Comparison of ENCODE assay signal across 23 cellular contexts in genomic region chr14:36022765-36023415, GRCh38.
DNase-seq lines count a peak whose midpoint lies in the region; ATAC-seq, FAIRE-seq and TF ChIP-seq lines count a peak whose summit lies in the region.
"Had no signal": no experiment of that assay in that cellular context is flagged by ENCODE, and none has a peak within 500 bp of the region (broad histone marks: within the 10 kb centered on the region; RNA-seq: fewer than 3 reads in every experiment).

No MANE protein-coding gene starts in this region.

- DNase-seq in A673 (ENCODE audit: low spot score) (peak; percentile 21), RWPE2 (ENCODE audit: low spot score) (no peak), HepG2 (ENCODE audit: low spot score) (no peak), GM13977 (ENCODE audit: low spot score) (no peak), Right ventricle myocardium superior (no peak)
- DNase-seq: activated CD4-positive, alpha-beta T cell treated with anti-CD3 and anti-CD28 coated beads, Interleukin-2, amount 10 ng/mL, durations not matched to agents 24 days and 14 days; gastrocnemius medialis; Kasumi-1; NCI-H1048; NCI-H2227 treated with DMSO at 0.1 percent for 48 hours; psoas muscle; RPMI8226; stimulated activated CD4-positive, alpha-beta T cell treated with anti-CD3 and anti-CD28 coated beads, Interleukin-4, amount 100 ng/mL, for 24 hours; stomach had no signal

- intact Hi-C loops in A673 (cut with micrococcal nuclease; ENCODE audit: unreplicated experiment) (no loop called here), HepG2 (cut with micrococcal nuclease; ENCODE audit: unreplicated experiment) (no loop called here), Right ventricle myocardium superior (cut with DNase I) (no loop called here)

- H4K20me1 ChIP-seq in HepG2 (ENCODE audit: insufficient read depth, low read length): no peaks in the 10 kb centered on the region

- POLR2A ChIA-PET in A673 (lab: Charles Lee; ENCODE audit: low non-redundant PET) (no interaction called here), HepG2 (lab: Yijun Ruan, JAX) (no interaction called here)

- CTCF ChIA-PET in A673 (lab: Charles Lee) (no interaction called here), HepG2 (lab: Yijun Ruan, JAX; ENCODE audit: low intra/inter-chr PET ratio, low total read pairs) (no interaction called here)

- H2AFZ ChIP-seq in HepG2 (ENCODE audit: low read length): no peak overlapping the region

- FAIRE-seq in HepG2 (lab: Jason Lieb, UNC): no peak
- FAIRE-seq: A549 had no signal

- 2% methylated on average over 8 of the region's 8 CpGs for WGBS in HepG2 (ENCODE audit: low lambda C conversion rate)

- BruUV-seq in A673 (replicated peaks; lab: Mats Ljungman, UMichigan): no TSS peak
- no TSS peak for BruUV-seq in HepG2 (replicated peaks; lab: Mats Ljungman, UMichigan)

- H3K36me3 ChIP-seq in A673 (ENCODE audit: insufficient read depth, low read length, poor library complexity, severe bottlenecking) (no peaks in the 10 kb centered on the region), RWPE2 (ENCODE audit: low read depth) (no peaks in the 10 kb centered on the region), HepG2 (replicated peaks in 1 of 2; ENCODE audit: control insufficient read depth in 1 of 2, insufficient read depth in 2 of 2, low read length in 2 of 2) (no peaks in the 10 kb centered on the region)
- H3K36me3 ChIP-seq: cardiac muscle cell, gastrocnemius medialis, stomach had no signal

- H3K9me3 ChIP-seq in A673 (ENCODE audit: low read depth, low read length, poor library complexity, severe bottlenecking) (no peaks in the 10 kb centered on the region), RWPE2 (ENCODE audit: severe bottlenecking) (no peaks in the 10 kb centered on the region), HepG2 (ENCODE audit: low read length) (no peaks in the 10 kb centered on the region)
- H3K9me3 ChIP-seq: A549, gastrocnemius medialis, psoas muscle, stomach had no signal

- TF ChIP-seq EP300 in HepG2 (IDR thresholded peaks at IDR 0.05; ENCODE audit: low read depth in 2 of 2, low read length in 2 of 2) (no peak), HepG2 (CRISPR knock-in tag; IDR thresholded peaks at IDR 0.05; ENCODE audit: borderline replicate concordance) (no peak)

- no peak for TF ChIP-seq POLR2A in HepG2 (IDR thresholded peaks at IDR 0.05; ENCODE audit: insufficient read depth in 1 of 2, low read depth in 2 of 2, low read length in 2 of 2)

- in situ Hi-C loops in HepG2 (cut with HindIII; ENCODE audit: extremely low pct_ligation_motif_present, low pct_unique_long_range_greater_than_20kb): no loop called here
- in situ Hi-C loops in GM13977 (cut with MboI; ENCODE audit: low pct_unique_long_range_greater_than_20kb, low sequenced_read_pairs, unreplicated experiment): no loop called here

- H3K9ac ChIP-seq in HepG2 (ENCODE audit: insufficient read depth, low read depth, low read length): no peak overlapping the region

- no peak overlapping the region for H3K4me2 ChIP-seq in HepG2 (ENCODE audit: low read depth, low read length)
- H3K4me2 ChIP-seq: A549 had no signal

- TF ChIP-seq CTCF in A673 (conservative IDR thresholded peaks at IDR 0.05; ENCODE audit: low read depth, low read length): no peak
- TF ChIP-seq CTCF in RWPE2 (IDR thresholded peaks at IDR 0.05; ENCODE audit: poor library complexity, severe bottlenecking): no peak
- TF ChIP-seq CTCF in HepG2 (CRISPR knock-in tag; IDR thresholded peaks at IDR 0.05): no peak
- TF ChIP-seq CTCF in GM13977 (IDR thresholded peaks at IDR 0.05; ENCODE audit: extremely low read depth, insufficient read depth, missing control alignments): no peak

- H3K27ac ChIP-seq in A673 (ENCODE audit: low read depth, low read length, poor library complexity, severe bottlenecking) (no peak overlapping the region), RWPE2 (ENCODE audit: poor library complexity, severe bottlenecking) (no peak overlapping the region), HepG2 (ENCODE audit: extremely low read length, insufficient read depth, low read length) (no peak overlapping the region)
- H3K27ac ChIP-seq: A549, C4-2B, cardiac muscle cell, gastrocnemius medialis, psoas muscle, stomach had no signal

- H3K79me2 ChIP-seq in HepG2 (ENCODE audit: insufficient read depth, low read length): no peaks in the 10 kb centered on the region

- no peak for TF ChIP-seq RAD21 in HepG2 (CRISPR knock-in tag; IDR thresholded peaks at IDR 0.05)

- no peak overlapping the region for H3K4me3 ChIP-seq in A673 (ENCODE audit: low read depth, low read length, poor library complexity, severe bottlenecking)
- no peak overlapping the region for H3K4me3 ChIP-seq in RWPE2 (ENCODE audit: severe bottlenecking)
- no peak overlapping the region for H3K4me3 ChIP-seq in HepG2 (replicated peaks in 1 of 3; ENCODE audit: insufficient read depth in 1 of 3, low read depth in 2 of 3, low read length in 3 of 3)
- H3K4me3 ChIP-seq: A549, cardiac muscle cell, gastrocnemius medialis, psoas muscle, stomach had no signal

- H3K4me1 ChIP-seq in A673 (ENCODE audit: insufficient read depth, low read length, poor library complexity, severe bottlenecking) (no peaks in the 10 kb centered on the region), RWPE2 (ENCODE audit: insufficient read depth, poor library complexity, severe bottlenecking) (no peaks in the 10 kb centered on the region), HepG2 (ENCODE audit: insufficient read depth, low read length) (no peaks in the 10 kb centered on the region)
- H3K4me1 ChIP-seq: A549, gastrocnemius medialis, psoas muscle, stomach had no signal

- H3K27me3 ChIP-seq in A673 (replicated peaks; ENCODE audit: insufficient read depth, low read depth, low read length, poor library complexity): no peaks in the 10 kb centered on the region
- peaks cover 12% of the 10 kb centered on the region for H3K27me3 ChIP-seq in RWPE2 (ENCODE audit: insufficient read depth, poor library complexity, severe bottlenecking)
- no peaks in the 10 kb centered on the region for H3K27me3 ChIP-seq in HepG2 (ENCODE audit: control insufficient read depth in 1 of 2, insufficient read depth in 2 of 2, low read length in 2 of 2)
- H3K27me3 ChIP-seq: cardiac muscle cell, gastrocnemius medialis, stomach had no signal

- ATAC-seq in HG02678 (IDR thresholded peaks at IDR 0.05; ENCODE audit: unreplicated experiment): peak; percentile 58
- peak; percentile 12; the same call in 1 of the 3 replicates for ATAC-seq in RWPE2 (ENCODE audit: low read depth)
- no peak for ATAC-seq in HepG2
- no peak for ATAC-seq in Right ventricle myocardium superior (ENCODE audit: poor library complexity)
- no peak for ATAC-seq in GM19328 (IDR thresholded peaks at IDR 0.05; ENCODE audit: unreplicated experiment)
- no peak for ATAC-seq in HG03095 (IDR thresholded peaks at IDR 0.05; ENCODE audit: unreplicated experiment)
- ATAC-seq: A549; esophagus mucosa; gastrocnemius medialis; HCT116; natural killer cell treated with Interleukin-12 subunit alpha and Interleukin-12 subunit beta and Interleukin-15 and Interleukin-18, amount 100 ng/mL, for 72 hours; psoas muscle had no signal

TF ChIP-seq in HepG2, 621 proteins besides CTCF, POLR2A, EP300 and RAD21 (continues in another document):
- TF ChIP-seq ISL2 (CRISPR knock-in tag; IDR thresholded peaks at IDR 0.05) (no peak), TCF7L2 (IDR thresholded peaks at IDR 0.05; ENCODE audit: low read depth, low read length) (0 out of 2 replicates have a peak, but pooled peaks have one; percentile 25), FUBP1 (CRISPR knock-in tag; IDR thresholded peaks at IDR 0.05; ENCODE audit: borderline replicate concordance) (no peak), GMEB1 (CRISPR knock-in tag; IDR thresholded peaks at IDR 0.05; ENCODE audit: borderline replicate concordance) (no peak)

Comparison
In these comparisons a context has a peak if more than half of its experiments do, and no peak if none do; other contexts are left out.
1. ATAC-seq: peak in HG02678 (single experiment) and RWPE2 (single experiment); none in HepG2 (single experiment), Right ventricle myocardium superior (single experiment), GM19328 (single experiment) and HG03095 (single experiment).